In genomic region chr15:87597346-87598052, GRCh38 we compare ENCODE assay signal across 13 cellular contexts.
DNase-seq lines count a peak whose midpoint lies in the region; ATAC-seq and TF ChIP-seq lines count a peak whose summit lies in the region.
"Had no signal": no experiment of that assay in that cellular context is flagged by ENCODE, and none has a peak within 500 bp of the region (broad histone marks: within the 10 kb centered on the region; RNA-seq: fewer than 3 reads in every experiment).

No MANE protein-coding gene starts in this region.

- H3K4me1 ChIP-seq in CD4-positive, CD25-positive, alpha-beta regulatory T cell (ENCODE audit: control insufficient read depth, insufficient read depth, low read length, poor library complexity, severe bottlenecking), result no peaks in the 10 kb centered on the region
- H3K4me1 ChIP-seq: uterus had no signal

- H3K9me3 Mint-ChIP-seq in CD4-positive, CD25-positive, alpha-beta regulatory T cell, result peaks cover 0 to 7% (median 0%) of the 10 kb centered on the region in 7 donors

- peak overlapping the region in 1 of 3 donors; percentile 1 for H3K27ac Mint-ChIP-seq in CD4-positive, CD25-positive, alpha-beta regulatory T cell

- no peak overlapping the region for H3K4me3 ChIP-seq in CD4-positive, CD25-positive, alpha-beta regulatory T cell (ENCODE audit: low read depth, low read length)
- H3K4me3 ChIP-seq: uterus had no signal

- no peaks in the 10 kb centered on the region for H3K9me3 ChIP-seq in CD4-positive, CD25-positive, alpha-beta regulatory T cell (ENCODE audit: control insufficient read depth in 2 of 2, low read length in 2 of 2)
- H3K9me3 ChIP-seq: uterus had no signal

- peaks cover 0 to 9% (median 4%) of the 10 kb centered on the region in 4 donors for H3K4me1 Mint-ChIP-seq in CD4-positive, CD25-positive, alpha-beta regulatory T cell

- peak in 2 of 3 donors; percentile 28 to 39 for DNase-seq in CD4-positive, CD25-positive, alpha-beta regulatory T cell
- DNase-seq in glomerular visceral epithelial cell (ENCODE audit: extremely low spot score) (peak; percentile 16), NCI-H1436 treated with DMSO at 0.1 percent for 48 hours (lab: John Stamatoyannopoulos, UW) (no peak)
- DNase-seq: amniotic stem cell, DMS79, NCI-H446, uterus had no signal

- H3K4me3 Mint-ChIP-seq in CD4-positive, CD25-positive, alpha-beta regulatory T cell, result peak overlapping the region in 1 of 4 donors; percentile 26

- no peaks in the 10 kb centered on the region for H3K36me3 Mint-ChIP-seq in CD4-positive, CD25-positive, alpha-beta regulatory T cell

- peak; percentile 31 to 62 for ATAC-seq in CD4-positive, CD25-positive, alpha-beta regulatory T cell (ENCODE audit: low read depth in 2 of 2)
- ATAC-seq in HG02610 (IDR thresholded peaks at IDR 0.05; ENCODE audit: unreplicated experiment), result peak; percentile 60
- peak; percentile 69 for ATAC-seq in SK-N-SH treated with all-trans-retinoic acid at 6 μM for 48 hours
- ATAC-seq in GM18867 (IDR thresholded peaks at IDR 0.05; ENCODE audit: unreplicated experiment), result no peak
- ATAC-seq in HG03280 (IDR thresholded peaks at IDR 0.05; ENCODE audit: unreplicated experiment), result no peak
- no peak for ATAC-seq in GM21529 (IDR thresholded peaks at IDR 0.05; ENCODE audit: unreplicated experiment)

- H3K27me3 ChIP-seq in CD4-positive, CD25-positive, alpha-beta regulatory T cell (ENCODE audit: control insufficient read depth, insufficient read depth, low read length), result no peaks in the 10 kb centered on the region
- H3K27me3 ChIP-seq: uterus had no signal

- no peaks in the 10 kb centered on the region for H3K36me3 ChIP-seq in CD4-positive, CD25-positive, alpha-beta regulatory T cell (ENCODE audit: control insufficient read depth, insufficient read depth, low read length)
- H3K36me3 ChIP-seq: uterus had no signal

- no peak overlapping the region for H3K27ac ChIP-seq in CD4-positive, CD25-positive, alpha-beta regulatory T cell (ENCODE audit: insufficient read depth, low read length, poor library complexity, severe bottlenecking)
- H3K27ac ChIP-seq: epithelial cell of prostate, uterus had no signal

- H3K27me3 Mint-ChIP-seq in CD4-positive, CD25-positive, alpha-beta regulatory T cell, result no peaks in the 10 kb centered on the region

TF ChIP-seq in SK-N-SH treated with all-trans-retinoic acid at 6 μM for 48 hours, 23 proteins besides CTCF, POLR2A, EP300 and RAD21:
- TF ChIP-seq ZNF565 (CRISPR knock-in tag; conservative IDR thresholded peaks at IDR 0.05; ENCODE audit: low read depth) (no peak), CSRNP3 (CRISPR knock-in tag; IDR thresholded peaks at IDR 0.05) (no peak), PATZ1 (CRISPR knock-in tag; IDR thresholded peaks at IDR 0.05; ENCODE audit: borderline replicate concordance) (no peak)

Comparison
In these comparisons a context has a peak if more than half of its experiments do, and no peak if none do; other contexts are left out.
1. ATAC-seq: peak in CD4-positive, CD25-positive, alpha-beta regulatory T cell (2 of 2), HG02610 (single experiment) and SK-N-SH treated with all-trans-retinoic acid at 6 μM for 48 hours (single experiment); none in GM18867 (single experiment), HG03280 (single experiment) and GM21529 (single experiment).